1 cellular context compared by ENCODE assay signal in genomic region chr2:66853-67252, GRCh38.
A peak's percentile ranks its signal among the peaks of the same experiment; 100 is the strongest.
TF ChIP-seq lines count a peak whose summit lies in the region.

No MANE protein-coding gene starts in this region.

TF ChIP-seq in H1, 55 proteins besides CTCF, POLR2A, EP300 and RAD21:
- TF ChIP-seq, protein P1, sequence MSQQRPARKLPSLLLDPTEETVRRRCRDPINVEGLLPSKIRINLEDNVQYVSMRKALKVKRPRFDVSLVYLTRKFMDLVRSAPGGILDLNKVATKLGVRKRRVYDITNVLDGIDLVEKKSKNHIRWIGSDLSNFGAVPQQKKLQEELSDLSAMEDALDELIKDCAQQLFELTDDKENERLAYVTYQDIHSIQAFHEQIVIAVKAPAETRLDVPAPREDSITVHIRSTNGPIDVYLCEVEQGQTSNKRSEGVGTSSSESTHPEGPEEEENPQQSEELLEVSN (IDR thresholded peaks at IDR 0.05), result peak; percentile 63; the same call in 1 of the 2 replicates
- TF ChIP-seq RFX5 (IDR thresholded peaks at IDR 0.05; ENCODE audit: borderline replicate concordance, low read depth, low read length), result no peak
